1 cellular context compared by ENCODE assay signal in the genomic region with DNA sequence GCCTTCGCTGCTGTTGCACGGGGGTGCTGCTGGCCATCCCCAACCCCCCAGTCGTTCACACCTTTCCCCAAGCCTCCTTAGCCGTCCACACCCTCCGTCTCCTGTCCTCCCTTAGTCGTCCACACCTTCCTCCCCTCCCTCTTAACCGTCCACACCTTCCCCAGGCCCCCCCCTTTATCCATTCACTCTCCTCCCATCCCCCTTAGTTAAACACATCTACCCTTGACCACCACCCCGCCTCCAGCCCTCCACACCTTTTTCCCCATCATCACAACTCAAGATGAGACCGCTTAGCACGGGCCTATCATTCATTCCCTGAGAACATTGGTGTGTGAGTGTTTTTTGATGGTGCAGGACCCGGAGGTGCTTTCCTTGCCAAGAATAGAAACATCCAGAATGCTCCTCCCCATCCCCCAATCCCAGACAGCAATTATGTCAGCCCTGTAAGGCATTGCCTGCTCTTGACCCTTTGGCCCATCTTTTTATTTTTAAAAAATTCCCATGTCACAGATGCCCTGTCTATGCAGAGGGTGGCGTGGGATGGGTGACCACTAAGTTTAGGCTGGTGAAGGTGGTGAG.
TF ChIP-seq lines count a peak whose summit lies in the region.

No MANE protein-coding gene starts in this region.

TF ChIP-seq in HEK293T, 16 proteins besides CTCF, POLR2A, EP300 and RAD21 (continued from another document):
- TF ChIP-seq NFRKB (IDR thresholded peaks at IDR 0.05) (no peak), SUZ12 (IDR thresholded peaks at IDR 0.05) (no peak), CTBP1 (IDR thresholded peaks at IDR 0.05; ENCODE audit: borderline replicate concordance) (no peak)
